7 cellular contexts compared by ENCODE assay signal in the genomic region with DNA sequence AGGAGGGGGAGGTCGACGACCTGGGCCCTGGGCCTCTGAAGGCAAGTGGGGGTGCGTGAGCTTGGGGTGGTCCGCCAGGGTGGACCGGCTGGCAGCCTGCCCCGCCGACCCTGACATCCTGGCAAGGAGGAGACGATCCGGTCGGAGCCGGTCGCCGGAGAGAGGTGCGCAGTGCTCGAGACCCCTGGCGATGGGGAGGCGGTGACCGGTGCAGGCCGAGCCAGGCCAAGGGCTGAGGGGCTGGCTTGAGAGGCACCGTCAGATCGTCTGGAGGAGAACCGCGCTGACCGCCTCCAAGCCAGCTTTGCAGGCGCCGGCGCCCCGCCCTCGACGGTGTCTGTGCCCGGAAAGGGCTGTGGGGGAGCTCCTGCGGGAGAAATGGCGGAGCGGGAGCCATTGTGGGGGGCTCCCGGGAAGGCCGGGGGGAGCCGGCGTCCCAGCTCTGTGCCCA. TPM values are rescaled to one million over a fixed set of nuclear protein-coding genes. Genes with fewer than 3 reads are reported as not detected.
DNase-seq lines count a peak whose midpoint lies in the region; ATAC-seq and TF ChIP-seq lines count a peak whose summit lies in the region.

No MANE protein-coding gene starts in this region.

- no peaks in the 10 kb centered on the region for H3K79me2 ChIP-seq in MM.1S (ENCODE audit: low read length)

- no peak overlapping the region for H3K27ac Mint-ChIP-seq in activated naive CD4-positive, alpha-beta T cell treated with anti-CD3 and anti-CD28 coated beads for 36 hours

- H3K4me1 Mint-ChIP-seq in activated naive CD4-positive, alpha-beta T cell treated with anti-CD3 and anti-CD28 coated beads for 36 hours (ENCODE audit: low read depth) = peaks cover 8% of the 10 kb centered on the region

- CTCF ChIA-PET in activated naive CD4-positive, alpha-beta T cell treated with anti-CD3 and anti-CD28 coated beads for 36 hours (lab: Charles Lee) = no interaction called here

- no peak overlapping the region for H3K4me2 ChIP-seq in MM.1S (ENCODE audit: low read depth, low read length)

- H2AFZ ChIP-seq in MM.1S (ENCODE audit: low read length) = no peak overlapping the region

- H3K9me3 ChIP-seq in heart right ventricle (no peaks in the 10 kb centered on the region), MM.1S (replicated peaks; ENCODE audit: insufficient read depth, low read length) (no peaks in the 10 kb centered on the region)

- no peaks in the 10 kb centered on the region for H3F3A ChIP-seq in MM.1S (ENCODE audit: insufficient read depth, low read length)

- no peaks in the 10 kb centered on the region for H3K27me3 Mint-ChIP-seq in activated naive CD4-positive, alpha-beta T cell treated with anti-CD3 and anti-CD28 coated beads for 36 hours (ENCODE audit: low read depth)

- H4K20me1 ChIP-seq in MM.1S (ENCODE audit: insufficient read depth, low read length) = no peaks in the 10 kb centered on the region

- H3K9me3 Mint-ChIP-seq in activated naive CD4-positive, alpha-beta T cell treated with anti-CD3 and anti-CD28 coated beads for 36 hours = no peaks in the 10 kb centered on the region

- no peaks in the 10 kb centered on the region for H3K36me3 ChIP-seq in heart right ventricle
- H3K36me3 ChIP-seq in rectal smooth muscle tissue (ENCODE audit: control insufficient read depth, insufficient read depth, low read length) = peaks cover 2% of the 10 kb centered on the region
- no peaks in the 10 kb centered on the region for H3K36me3 ChIP-seq in MM.1S (replicated peaks; ENCODE audit: insufficient read depth, low read length)

- intact Hi-C loops in activated naive CD4-positive, alpha-beta T cell treated with anti-CD3 and anti-CD28 coated beads for 36 hours (cut with micrococcal nuclease) = no loop called here
- intact Hi-C loops in heart right ventricle (cut with DNase I) = loop anchor here in 1 of 10 donors (1.0 kb wide), 1 partner anchor 33 kb away; no protein-coding TSS in a partner anchor

- peak overlapping the region in 4 of 10 donors; percentile 27 to 58 (median 37) for H3K27ac ChIP-seq in heart right ventricle
- no peak overlapping the region for H3K27ac ChIP-seq in rectal smooth muscle tissue (ENCODE audit: low read depth, low read length)
- H3K27ac ChIP-seq in MM.1S (ENCODE audit: low read length) = no peak overlapping the region

- no peaks in the 10 kb centered on the region for H3K36me3 Mint-ChIP-seq in activated naive CD4-positive, alpha-beta T cell treated with anti-CD3 and anti-CD28 coated beads for 36 hours (ENCODE audit: low read depth)

- no peaks in the 10 kb centered on the region for H3K9me2 ChIP-seq in MM.1S (replicated peaks; ENCODE audit: insufficient read depth, low read length)

- peak overlapping the region; percentile 71 for H3K4me3 Mint-ChIP-seq in activated naive CD4-positive, alpha-beta T cell treated with anti-CD3 and anti-CD28 coated beads for 36 hours

- peak; percentile 21 for DNase-seq in activated naive CD4-positive, alpha-beta T cell treated with anti-CD3 and anti-CD28 coated beads for 36 hours
- DNase-seq in heart right ventricle (peak; percentile 12 to 52), MM.1S (no peak)

- ATAC-seq in HG02973 (IDR thresholded peaks at IDR 0.05; ENCODE audit: unreplicated experiment) (peak; percentile 60), heart right ventricle (peak; percentile 47 to 86 (median 71)), GM18907 (IDR thresholded peaks at IDR 0.05; ENCODE audit: unreplicated experiment) (no peak), GM19023 (IDR thresholded peaks at IDR 0.05; ENCODE audit: unreplicated experiment) (no peak)

- H3K4me3 ChIP-seq in heart right ventricle (peak overlapping the region; percentile 47 to 69 (median 58)), rectal smooth muscle tissue (ENCODE audit: low read length) (peak overlapping the region; percentile 72), MM.1S (ENCODE audit: low read length) (no peak overlapping the region)

- TF ChIP-seq CTCF in heart right ventricle (IDR thresholded peaks at IDR 0.05) (no peak), MM.1S (IDR thresholded peaks at IDR 0.05; ENCODE audit: low read length) (no peak)

- H3K27me3 ChIP-seq in heart right ventricle = peaks cover 0 to 20% (median 0%) of the 10 kb centered on the region in 7 donors
- no peaks in the 10 kb centered on the region for H3K27me3 ChIP-seq in rectal smooth muscle tissue (ENCODE audit: control insufficient read depth, insufficient read depth, low read length)
- no peaks in the 10 kb centered on the region for H3K27me3 ChIP-seq in MM.1S (replicated peaks; ENCODE audit: insufficient read depth, low read length)

- no peak overlapping the region for H3K9ac ChIP-seq in rectal smooth muscle tissue (ENCODE audit: low read length)
- H3K9ac ChIP-seq in MM.1S (ENCODE audit: low read length) = no peak overlapping the region

- 0% methylated on average over 27 to 38 of the region's 38 CpGs for WGBS in heart right ventricle, 2 donors

- H3K4me1 ChIP-seq in heart right ventricle (peaks cover 0 to 5% (median 0%) of the 10 kb centered on the region in 9 donors), rectal smooth muscle tissue (ENCODE audit: control insufficient read depth, insufficient read depth, low read length) (no peaks in the 10 kb centered on the region), MM.1S (ENCODE audit: low read length) (no peaks in the 10 kb centered on the region)

RNA-seq across cellular contexts. Expression of gene GPRASP3, which starts 25.6 kb away (rescaled TPM):
- total RNA-seq in activated naive CD4-positive, alpha-beta T cell treated with anti-CD3 and anti-CD28 coated beads for 36 hours = 1 to 10 TPM; 1.5 to 1.7 TPM
- total RNA-seq in heart right ventricle = 10 to 100 TPM in 1 of 10 donors, 1 to 10 TPM in 9; 4.6 to 10.1 (median 6.6) TPM
- 1 to 10 TPM in 1 of 2 donors, under 1 TPM in 1; 0.73 to 1.0 TPM for polyA plus RNA-seq in heart right ventricle

RNA-seq across cellular contexts. Expression of gene GPRASP2, which starts 33.9 kb away (rescaled TPM):
- 1 to 10 TPM; 1.7 to 2.0 TPM for total RNA-seq in activated naive CD4-positive, alpha-beta T cell treated with anti-CD3 and anti-CD28 coated beads for 36 hours
- 10 to 100 TPM; 11.5 to 21.3 (median 15.9) TPM for total RNA-seq in heart right ventricle
- 1 to 10 TPM; 3.7 to 4.0 TPM for polyA plus RNA-seq in heart right ventricle

Comparison
In these comparisons a context has a peak if more than half of its experiments do, and no peak if none do; other contexts are left out.
1. ATAC-seq: peak in HG02973 (single experiment) and heart right ventricle (8 of 8); none in GM18907 (single experiment) and GM19023 (single experiment).
2. RNA of gene GPRASP2, which starts 33.9 kb away (total RNA-seq): 11.5 to 21.3 TPM in heart right ventricle; 1.7 to 2.0 TPM in activated naive CD4-positive, alpha-beta T cell treated with anti-CD3 and anti-CD28 coated beads for 36 hours; every median in the first group is over 4 times any median in the second.